ENCODE assay signal across 10 cellular contexts in the genomic region with DNA sequence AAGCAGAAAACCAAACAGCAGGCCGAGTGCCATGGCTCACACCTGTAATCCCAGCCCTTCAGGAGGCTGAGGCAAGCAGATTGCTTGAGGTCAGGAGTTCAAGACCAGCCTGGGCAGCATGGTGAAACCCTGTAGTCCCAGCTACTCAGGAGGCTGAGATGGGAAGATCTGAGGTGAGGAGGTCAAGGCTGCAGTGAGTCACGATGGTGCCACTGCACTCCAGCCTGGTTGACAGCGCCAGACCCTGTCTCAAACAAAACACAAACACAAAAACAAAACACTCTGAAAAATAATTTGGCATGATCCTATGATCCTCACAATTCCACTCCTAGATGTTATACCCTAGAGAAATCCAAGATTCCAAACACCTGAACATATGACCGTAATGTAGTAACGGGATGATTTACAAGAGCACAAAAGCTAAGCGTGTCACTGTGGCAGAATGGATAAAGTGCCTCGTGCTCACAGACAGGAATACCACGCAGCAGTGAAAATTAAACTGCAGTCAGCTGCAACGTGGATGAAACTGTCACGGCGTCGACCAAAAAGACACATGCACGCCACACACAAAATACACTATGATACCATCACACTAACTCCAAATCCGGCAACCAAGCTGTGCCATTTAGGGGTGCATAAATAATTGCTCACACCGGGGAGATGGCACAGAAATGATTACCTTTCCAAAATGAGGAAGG. TPM values are rescaled to one million over a fixed set of nuclear protein-coding genes. Genes with fewer than 3 reads are reported as not detected.
DNase-seq lines count a peak whose midpoint lies in the region; ATAC-seq, FAIRE-seq and TF ChIP-seq lines count a peak whose summit lies in the region.
"Had no signal": no experiment of that assay in that cellular context is flagged by ENCODE, and none has a peak within 500 bp of the region (broad histone marks: within the 10 kb centered on the region; RNA-seq: fewer than 3 reads in every experiment).

No MANE protein-coding gene starts in this region.

- POLR2A ChIA-PET in HepG2 (lab: Yijun Ruan, JAX) = no interaction called here

- peaks cover 14% of the 10 kb centered on the region for H3K27me3 Mint-ChIP-seq in activated naive CD4-positive, alpha-beta T cell treated with anti-CD3 and anti-CD28 coated beads, Interleukin-2, amount 10 ng/mL, durations not matched to agents 7 days and 5 days
- H3K27me3 Mint-ChIP-seq in activated naive CD8-positive, alpha-beta T cell treated with anti-CD3 and anti-CD28 coated beads, Interleukin-2, amount 50 U/mL, for 24 hours = no peaks in the 10 kb centered on the region

- H3K36me3 Mint-ChIP-seq in activated naive CD4-positive, alpha-beta T cell treated with anti-CD3 and anti-CD28 coated beads, Interleukin-2, amount 10 ng/mL, durations not matched to agents 7 days and 5 days = peaks cover 34% of the 10 kb centered on the region
- H3K36me3 Mint-ChIP-seq in activated naive CD8-positive, alpha-beta T cell treated with anti-CD3 and anti-CD28 coated beads, Interleukin-2, amount 50 U/mL, for 24 hours (ENCODE audit: low read depth) = peaks cover 37% of the 10 kb centered on the region

- peak overlapping the region; percentile 95 for H3K4me2 ChIP-seq in HepG2 (ENCODE audit: low read depth, low read length)

- H3K9me3 Mint-ChIP-seq in activated naive CD4-positive, alpha-beta T cell treated with anti-CD3 and anti-CD28 coated beads, Interleukin-2, amount 10 ng/mL, durations not matched to agents 7 days and 5 days = no peaks in the 10 kb centered on the region
- no peaks in the 10 kb centered on the region for H3K9me3 Mint-ChIP-seq in activated naive CD8-positive, alpha-beta T cell treated with anti-CD3 and anti-CD28 coated beads, Interleukin-2, amount 50 U/mL, for 24 hours

- H3K79me2 ChIP-seq in HepG2 (ENCODE audit: insufficient read depth, low read length) = peaks cover 60% of the 10 kb centered on the region

- in situ Hi-C loops in HepG2 (cut with HindIII; ENCODE audit: extremely low pct_ligation_motif_present, low pct_unique_long_range_greater_than_20kb) (loop anchor here (25.0 kb wide), 1 partner anchor 180 kb away; no protein-coding TSS in a partner anchor), transverse colon (cut with MboI; ENCODE audit: low pct_ligation_motif_present in 1 of 4, low pct_unique_long_range_greater_than_20kb in 1 of 4, low sequenced_read_pairs in 3 of 4) (no loop called here)

- TF ChIP-seq CTCF in HepG2 (CRISPR knock-in tag; IDR thresholded peaks at IDR 0.05) = no peak
- TF ChIP-seq CTCF in upper lobe of left lung (IDR thresholded peaks at IDR 0.05) = no peak
- no peak for TF ChIP-seq CTCF in transverse colon (IDR thresholded peaks at IDR 0.05)

- H3K4me3 Mint-ChIP-seq in activated naive CD4-positive, alpha-beta T cell treated with anti-CD3 and anti-CD28 coated beads, Interleukin-2, amount 10 ng/mL, durations not matched to agents 7 days and 5 days = peak overlapping the region; percentile 91
- peak overlapping the region; percentile 91 for H3K4me3 Mint-ChIP-seq in activated naive CD8-positive, alpha-beta T cell treated with anti-CD3 and anti-CD28 coated beads, Interleukin-2, amount 50 U/mL, for 24 hours

- peak overlapping the region; percentile 99 for H3K9ac ChIP-seq in HepG2 (ENCODE audit: insufficient read depth, low read depth, low read length)

- ATAC-seq in activated naive CD8-positive, alpha-beta T cell treated with anti-CD3 and anti-CD28 coated beads, Interleukin-2, amount 50 U/mL, for 24 hours = no peak
- ATAC-seq in HepG2 = no peak
- ATAC-seq in upper lobe of left lung (ENCODE audit: low FRiP score in 2 of 2) = no peak

- H3K36me3 ChIP-seq in HepG2 (replicated peaks in 1 of 2; ENCODE audit: control insufficient read depth in 1 of 2, insufficient read depth in 2 of 2, low read length in 2 of 2) (peaks cover 1 to 24% of the 10 kb centered on the region in 2 experiments; a peak in 3 of 5 replicates), upper lobe of left lung (peaks cover 0 to 18% (median 5%) of the 10 kb centered on the region in 4 donors), transverse colon (peaks cover 0 to 11% (median 0%) of the 10 kb centered on the region in 4 donors)

- TF ChIP-seq POLR2A in HepG2 (IDR thresholded peaks at IDR 0.05; ENCODE audit: insufficient read depth in 1 of 2, low read depth in 2 of 2, low read length in 2 of 2) (no peak), upper lobe of left lung (IDR thresholded peaks at IDR 0.05) (no peak), transverse colon (IDR thresholded peaks at IDR 0.05) (no peak)

- 58% methylated on average over 15 of the region's 15 CpGs for WGBS in HepG2 (ENCODE audit: low lambda C conversion rate)
- WGBS in upper lobe of left lung, 2 donors = 83 to 90% methylated on average over 15 of the region's 15 CpGs
- 85 to 89% methylated on average over 11 to 15 of the region's 15 CpGs for WGBS in transverse colon (ENCODE audit: low coverage in 1 of 2), 2 donors

- H3K9me3 ChIP-seq in HepG2 (ENCODE audit: low read length) (no peaks in the 10 kb centered on the region), upper lobe of left lung (no peaks in the 10 kb centered on the region), transverse colon (no peaks in the 10 kb centered on the region)

- peaks cover 13% of the 10 kb centered on the region for H4K20me1 ChIP-seq in HepG2 (ENCODE audit: insufficient read depth, low read length)

- TF ChIP-seq EP300 in HepG2 (IDR thresholded peaks at IDR 0.05; ENCODE audit: low read depth in 2 of 2, low read length in 2 of 2) = no peak
- no peak for TF ChIP-seq EP300 in HepG2 (CRISPR knock-in tag; IDR thresholded peaks at IDR 0.05; ENCODE audit: borderline replicate concordance)
- TF ChIP-seq EP300 in upper lobe of left lung (IDR thresholded peaks at IDR 0.05) = no peak
- TF ChIP-seq EP300 in transverse colon (IDR thresholded peaks at IDR 0.05; ENCODE audit: low read depth) = no peak

- H3K27me3 ChIP-seq in HepG2 (ENCODE audit: control insufficient read depth in 1 of 2, insufficient read depth in 2 of 2, low read length in 2 of 2) = no peaks in the 10 kb centered on the region; a peak in 1 of 5 replicates
- H3K27me3 ChIP-seq in upper lobe of left lung = no peaks in the 10 kb centered on the region
- no peaks in the 10 kb centered on the region for H3K27me3 ChIP-seq in transverse colon

- H3K4me3 ChIP-seq in HepG2 (replicated peaks in 1 of 3; ENCODE audit: insufficient read depth in 1 of 3, low read depth in 2 of 3, low read length in 3 of 3) (peak overlapping the region; percentile 80 to 100 (median 99); a peak in 5 of 6 replicates), upper lobe of left lung (peak overlapping the region in 3 of 4 donors; percentile 70 to 91 (median 78)), transverse colon (peak overlapping the region in 2 of 4 donors; percentile 78 to 97)

- H3K4me1 ChIP-seq in HepG2 (ENCODE audit: insufficient read depth, low read length) = peaks cover 26% of the 10 kb centered on the region
- peaks cover 15 to 32% (median 22%) of the 10 kb centered on the region in 4 donors for H3K4me1 ChIP-seq in upper lobe of left lung
- peaks cover 0 to 24% (median 15%) of the 10 kb centered on the region in 4 donors for H3K4me1 ChIP-seq in transverse colon

- intact Hi-C loops in HepG2 (cut with micrococcal nuclease; ENCODE audit: unreplicated experiment) = loop anchor here (5.0 kb wide), 1 partner anchor 440 kb away; no protein-coding TSS in a partner anchor
- intact Hi-C loops in transverse colon (cut with DNase I; ENCODE audit: low total_unique reads) = no loop called here

- H3K27ac Mint-ChIP-seq in activated naive CD4-positive, alpha-beta T cell treated with anti-CD3 and anti-CD28 coated beads, Interleukin-2, amount 10 ng/mL, durations not matched to agents 7 days and 5 days = peak overlapping the region; percentile 87
- peak overlapping the region; percentile 87 for H3K27ac Mint-ChIP-seq in activated naive CD8-positive, alpha-beta T cell treated with anti-CD3 and anti-CD28 coated beads, Interleukin-2, amount 50 U/mL, for 24 hours

- TF ChIP-seq RAD21 in HepG2 (CRISPR knock-in tag; IDR thresholded peaks at IDR 0.05) = no peak

- TSS peak; percentile 63 for BruUV-seq in HepG2 (replicated peaks; lab: Mats Ljungman, UMichigan)

- peaks cover 44% of the 10 kb centered on the region for H3K4me1 Mint-ChIP-seq in activated naive CD4-positive, alpha-beta T cell treated with anti-CD3 and anti-CD28 coated beads, Interleukin-2, amount 10 ng/mL, durations not matched to agents 7 days and 5 days
- peaks cover 43% of the 10 kb centered on the region for H3K4me1 Mint-ChIP-seq in activated naive CD8-positive, alpha-beta T cell treated with anti-CD3 and anti-CD28 coated beads, Interleukin-2, amount 50 U/mL, for 24 hours

- H2AFZ ChIP-seq in HepG2 (ENCODE audit: low read length) = no peak overlapping the region

- CTCF ChIA-PET in activated naive CD4-positive, alpha-beta T cell treated with anti-CD3 and anti-CD28 coated beads, Interleukin-2, amount 10 ng/mL, durations not matched to agents 7 days and 5 days (lab: Charles Lee) = interaction anchor here (0.6 kb wide), 1 partner anchor 91 kb away, joined by 3 read pairs; no protein-coding TSS in a partner anchor
- CTCF ChIA-PET in HepG2 (lab: Yijun Ruan, JAX; ENCODE audit: low intra/inter-chr PET ratio, low total read pairs) = no interaction called here

- DNase-seq in activated naive CD4-positive, alpha-beta T cell treated with anti-CD3 and anti-CD28 coated beads, Interleukin-2, amount 10 ng/mL, durations not matched to agents 7 days and 5 days = no peak
- no peak for DNase-seq in activated naive CD4-positive, alpha-beta T cell (lab: John Stamatoyannopoulos, UW)
- no peak for DNase-seq in activated naive CD8-positive, alpha-beta T cell treated with anti-CD3 and anti-CD28 coated beads, Interleukin-2, amount 50 U/mL, for 24 hours
- peak; percentile 29 for DNase-seq in HepG2 (ENCODE audit: low spot score)
- DNase-seq in upper lobe of left lung = no peak
- no peak for DNase-seq in NCI-H2029 (lab: John Stamatoyannopoulos, UW)
- no peak for DNase-seq in activated CD4-positive, CD25-positive, alpha-beta regulatory T cell treated with anti-CD3 and anti-CD28 coated beads, Interleukin-2, amount 50 U/mL, for 72 hours
- DNase-seq in transverse colon = no peak
- DNase-seq: HCEC 1CT, NCI-H510A had no signal

- no peak for FAIRE-seq in HepG2 (lab: Jason Lieb, UNC)

- H3K27ac ChIP-seq in HepG2 (ENCODE audit: extremely low read length, insufficient read depth, low read length) (peak overlapping the region; percentile 15), upper lobe of left lung (peak overlapping the region in 1 of 4 donors; percentile 95), transverse colon (no peak overlapping the region)

RNA-seq across cellular contexts. Expression of a gene that starts 1.7 kb away (rescaled TPM):
- 11.4 and 18.5 TPM in 2 replicates for total RNA-seq in HepG2 (2016; rRNA removed; fragmentation: Illumina TruSeq; extraction: Trizol)
- 11.0 and 11.5 TPM in 2 replicates for total RNA-seq in HepG2 (2016; cell fraction: cytosol; rRNA removed; fragmentation: Illumina TruSeq; extraction: Trizol; ENCODE audit: low read depth)
- total RNA-seq in HepG2 (2016; cell fraction: insoluble cytoplasmic fraction; rRNA removed; fragmentation: Illumina TruSeq; extraction: Trizol) = 10.3 and 19.4 TPM in 2 replicates
- total RNA-seq in HepG2 (2016; cell fraction: membrane; rRNA removed; fragmentation: Illumina TruSeq; extraction: Trizol) = 15.4 and 15.7 TPM in 2 replicates
- total RNA-seq in HepG2 (2016; cell fraction: nucleus; rRNA removed; fragmentation: Illumina TruSeq; extraction: Trizol) = 15.3 and 18.5 TPM in 2 replicates
- 13.3 and 14.6 TPM in 2 replicates for polyA plus RNA-seq in HepG2 (2011; rRNA removed)
- 6.5 and 13.6 TPM in 2 replicates for polyA plus RNA-seq in HepG2 (2011; cell fraction: cytosol; rRNA removed)
- 45.3 and 58.0 TPM in 2 replicates for polyA plus RNA-seq in HepG2 (2011; cell fraction: nucleus; rRNA removed)
- polyA plus RNA-seq in HepG2 (2012) = 16.5 and 18.9 TPM in 2 replicates
- 6.0 and 6.9 TPM in 2 replicates for polyA plus RNA-seq in HepG2 (2016; cell fraction: cytosol; fragmentation: Illumina TruSeq; extraction: Trizol; ENCODE audit: low read depth)
- polyA plus RNA-seq in HepG2 (2016; cell fraction: insoluble cytoplasmic fraction; fragmentation: Illumina TruSeq; extraction: Trizol; ENCODE audit: low read depth) = 18.4 and 25.2 TPM in 2 replicates
- 9.2 and 10.2 TPM in 2 replicates for polyA plus RNA-seq in HepG2 (2016; cell fraction: membrane; fragmentation: Illumina TruSeq; extraction: Trizol; ENCODE audit: low read depth)
- 43.4 and 47.9 TPM in 2 replicates for polyA plus RNA-seq in HepG2 (2016; cell fraction: nucleus; fragmentation: Illumina TruSeq; extraction: Trizol; ENCODE audit: insufficient read depth, low read depth)
- polyA minus RNA-seq in HepG2 (2011; rRNA and poly(A)+ RNA removed; ENCODE audit: low replicate concordance) = 8.8 and 40.6 TPM in 2 replicates
- polyA minus RNA-seq in HepG2 (2011; cell fraction: cytosol; rRNA and poly(A)+ RNA removed) = 11.3 and 19.9 TPM in 2 replicates
- polyA minus RNA-seq in HepG2 (2011; cell fraction: nucleus; rRNA and poly(A)+ RNA removed) = 29.0 and 37.0 TPM in 2 replicates
- 10 to 100 TPM; 16.7 to 43.0 (median 27.3) TPM for total RNA-seq in upper lobe of left lung
- 10 to 100 TPM; 22.0 to 80.4 (median 31.8) TPM for total RNA-seq in transverse colon

RNA-seq across cellular contexts. Expression of a gene that starts 52.0 kb away (rescaled TPM):
- 1.6 and 3.3 TPM in 2 replicates for total RNA-seq in HepG2 (2016; rRNA removed; fragmentation: Illumina TruSeq; extraction: Trizol)
- 0.40 and 0.53 TPM in 2 replicates for total RNA-seq in HepG2 (2016; cell fraction: cytosol; rRNA removed; fragmentation: Illumina TruSeq; extraction: Trizol; ENCODE audit: low read depth)
- total RNA-seq in HepG2 (2016; cell fraction: insoluble cytoplasmic fraction; rRNA removed; fragmentation: Illumina TruSeq; extraction: Trizol) = 1.7 and 3.2 TPM in 2 replicates
- 1.5 and 1.7 TPM in 2 replicates for total RNA-seq in HepG2 (2016; cell fraction: membrane; rRNA removed; fragmentation: Illumina TruSeq; extraction: Trizol)
- total RNA-seq in HepG2 (2016; cell fraction: nucleus; rRNA removed; fragmentation: Illumina TruSeq; extraction: Trizol) = 2.9 and 3.4 TPM in 2 replicates
- 2.2 and 3.4 TPM in 2 replicates for polyA plus RNA-seq in HepG2 (2011; rRNA removed)
- polyA plus RNA-seq in HepG2 (2011; cell fraction: cytosol; rRNA removed) = 4.1 and 4.4 TPM in 2 replicates
- 11.8 TPM in 2 replicates for polyA plus RNA-seq in HepG2 (2011; cell fraction: nucleus; rRNA removed)
- 1.1 and 3.9 TPM in 2 replicates for polyA plus RNA-seq in HepG2 (2012)
- 0.63 and 0.64 TPM in 2 replicates for polyA plus RNA-seq in HepG2 (2016; cell fraction: cytosol; fragmentation: Illumina TruSeq; extraction: Trizol; ENCODE audit: low read depth)
- polyA plus RNA-seq in HepG2 (2016; cell fraction: insoluble cytoplasmic fraction; fragmentation: Illumina TruSeq; extraction: Trizol; ENCODE audit: low read depth) = 3.1 and 3.9 TPM in 2 replicates
- polyA plus RNA-seq in HepG2 (2016; cell fraction: membrane; fragmentation: Illumina TruSeq; extraction: Trizol; ENCODE audit: low read depth) = 1.5 and 1.8 TPM in 2 replicates
- polyA plus RNA-seq in HepG2 (2016; cell fraction: nucleus; fragmentation: Illumina TruSeq; extraction: Trizol; ENCODE audit: insufficient read depth, low read depth) = 8.3 and 8.8 TPM in 2 replicates
- 10.6 and 14.5 TPM in 2 replicates for polyA minus RNA-seq in HepG2 (2011; rRNA and poly(A)+ RNA removed; ENCODE audit: low replicate concordance)
- polyA minus RNA-seq in HepG2 (2011; cell fraction: cytosol; rRNA and poly(A)+ RNA removed) = 3.8 and 4.2 TPM in 2 replicates
- 2.4 and 2.9 TPM in 2 replicates for polyA minus RNA-seq in HepG2 (2011; cell fraction: nucleus; rRNA and poly(A)+ RNA removed)
- under 1 TPM in 4 of 6 donors, not detected in 2; 0.15 to 0.37 (median 0.30) TPM for total RNA-seq in upper lobe of left lung
- 1 to 10 TPM in 1 of 4 donors, under 1 TPM in 2, not detected in 1; 0.14 to 1.9 (median 0.64) TPM for total RNA-seq in transverse colon
